10 cellular contexts compared by ENCODE assay signal in the genomic region with DNA sequence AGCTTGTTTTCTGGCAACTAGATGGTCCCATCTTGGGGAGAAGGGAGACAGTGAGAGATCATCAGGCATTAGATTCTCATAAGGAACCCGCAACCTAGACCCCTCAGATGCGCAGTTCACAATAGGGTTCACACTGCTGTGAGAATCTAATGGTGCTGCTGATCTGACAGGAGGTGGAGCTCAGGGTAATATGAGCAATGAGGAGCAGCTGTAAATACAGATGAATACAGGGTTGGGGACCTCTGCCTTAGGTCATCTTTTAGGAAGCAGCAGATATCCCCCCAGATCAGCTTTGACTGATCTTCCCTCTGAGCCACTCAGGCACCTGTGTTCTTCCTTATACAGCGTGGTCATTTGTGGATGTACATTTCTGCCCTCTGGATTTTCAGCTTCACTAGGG.
ATAC-seq and TF ChIP-seq lines count a peak whose summit lies in the region.
"Had no signal": no experiment of that assay in that cellular context is flagged by ENCODE, and none has a peak within 500 bp of the region (broad histone marks: within the 10 kb centered on the region; RNA-seq: fewer than 3 reads in every experiment).

No MANE protein-coding gene starts in this region.

- CTCF ChIA-PET in HEK293 (lab: Yijun Ruan, JAX) = interaction anchor here (1.0 kb wide), 1 partner anchor 28 kb away, joined by 3 read pairs; no protein-coding TSS in a partner anchor

- H3K4me3 ChIP-seq in HEK293 (ENCODE audit: low read depth, low read length) = no peak overlapping the region
- H3K4me3 ChIP-seq: A549; BLaER1; BLaER1 treated with 17β-estradiol and CSF1 and Interleukin-3, amounts not matched to agents 10 nM and 100 nM had no signal

- ATAC-seq in HG03469 (IDR thresholded peaks at IDR 0.05; ENCODE audit: unreplicated experiment) = no peak
- ATAC-seq: A549; CD8-positive, alpha-beta T cell had no signal

- TF ChIP-seq CTCF in HEK293 (tag by site-specific recombination; IDR thresholded peaks at IDR 0.05) = no peak

- H3K27ac ChIP-seq in HEK293 (ENCODE audit: extremely low read depth, low read depth, low read length) = no peak overlapping the region
- H3K27ac ChIP-seq: 22Rv1; A549; BLaER1; BLaER1 treated with 17β-estradiol and CSF1 and Interleukin-3, amounts not matched to agents 10 nM and 100 nM; C4-2B had no signal

- POLR2A ChIA-PET in HEK293 (lab: Yijun Ruan, JAX) = no interaction called here

- H3K4me1 ChIP-seq in HEK293 (ENCODE audit: control insufficient read depth, insufficient read depth, low read length) = no peaks in the 10 kb centered on the region
- H3K4me1 ChIP-seq: A549; BE2C; BLaER1; BLaER1 treated with 17β-estradiol and CSF1 and Interleukin-3, amounts not matched to agents 10 nM and 100 nM had no signal

- no peaks in the 10 kb centered on the region for H3K36me3 ChIP-seq in HEK293 (ENCODE audit: control insufficient read depth in 2 of 2, insufficient read depth in 1 of 2, low read length in 2 of 2)
- H3K36me3 ChIP-seq: BE2C; BLaER1; BLaER1 treated with 17β-estradiol and CSF1 and Interleukin-3, amounts not matched to agents 10 nM and 100 nM had no signal

- no peaks in the 10 kb centered on the region for H3K9me3 ChIP-seq in HEK293 (ENCODE audit: control insufficient read depth, insufficient read depth, low read depth, low read length)
- H3K9me3 ChIP-seq: A549, BE2C, BLaER1, Caco-2 had no signal

TF ChIP-seq in HEK293, 187 proteins besides CTCF, POLR2A, EP300 and RAD21:
- TF ChIP-seq ZNF610 (tag by site-specific recombination; IDR thresholded peaks at IDR 0.05; ENCODE audit: borderline replicate concordance) = peak; percentile 98
- TF ChIP-seq ZNF350 (tag by site-specific recombination; IDR thresholded peaks at IDR 0.05) = no peak
- no peak for TF ChIP-seq EGR2 (tag by site-specific recombination; IDR thresholded peaks at IDR 0.05; ENCODE audit: low read depth)
